In genomic region chr22:23137905-23138520, GRCh38 we compare ENCODE assay signal across 9 cellular contexts. TPM values are rescaled to one million over a fixed set of nuclear protein-coding genes. Genes with fewer than 3 reads are reported as not detected.
DNase-seq lines count a peak whose midpoint lies in the region; ATAC-seq and TF ChIP-seq lines count a peak whose summit lies in the region.
"Had no signal": no experiment of that assay in that cellular context is flagged by ENCODE, and none has a peak within 500 bp of the region (broad histone marks: within the 10 kb centered on the region; RNA-seq: fewer than 3 reads in every experiment).

No MANE protein-coding gene starts in this region.

- H3K27me3 ChIP-seq in CD4-positive, alpha-beta memory T cell (ENCODE audit: insufficient read depth, low read length) = no peaks in the 10 kb centered on the region
- H3K27me3 ChIP-seq in upper lobe of left lung = no peaks in the 10 kb centered on the region

- TF ChIP-seq EP300 in upper lobe of left lung (IDR thresholded peaks at IDR 0.05) = no peak

- H3K27me3 Mint-ChIP-seq in CD4-positive, alpha-beta memory T cell = no peaks in the 10 kb centered on the region
- no peaks in the 10 kb centered on the region for H3K27me3 Mint-ChIP-seq in effector memory CD8-positive, alpha-beta T cell

- CTCF ChIA-PET in CD4-positive, alpha-beta memory T cell (lab: Charles Lee; ENCODE audit: partially characterized antibody) = interaction anchor here (0.7 to 1.4 kb wide), 7 partner anchors 10 to 181 kb away, joined by 3 to 8 read pairs (median 5); no protein-coding TSS in a partner anchor

- no peak for TF ChIP-seq POLR2A in upper lobe of left lung (IDR thresholded peaks at IDR 0.05)

- POLR2A ChIA-PET in CD4-positive, alpha-beta memory T cell (lab: Charles Lee; ENCODE audit: partially characterized antibody) = interaction anchor here (0.6 to 2.0 kb wide), 7 partner anchors 8 to 67 kb away, joined by 4 to 12 read pairs (median 9); partner anchors contain the start of genes BCR and GNAZ

- WGBS in upper lobe of left lung, 2 donors = 40 to 58% methylated on average over 4 of the region's 4 CpGs

- H3K9me3 Mint-ChIP-seq in CD4-positive, alpha-beta memory T cell = peaks cover 0 to 1% (median 0%) of the 10 kb centered on the region in 8 donors
- H3K9me3 Mint-ChIP-seq in effector memory CD8-positive, alpha-beta T cell = no peaks in the 10 kb centered on the region

- peak; percentile 70 to 81 (median 75) for DNase-seq in CD4-positive, alpha-beta memory T cell
- peak; percentile 92 for DNase-seq in SKM-1 treated with dmso at 0.1 percent for 144 hours (lab: John Stamatoyannopoulos, UW; ENCODE audit: unreplicated experiment)
- DNase-seq in effector memory CD8-positive, alpha-beta T cell = peak; percentile 71 to 74 (median 73)
- DNase-seq in upper lobe of left lung = peak in 1 of 2 donors; percentile 51
- DNase-seq in retina = no peak
- no peak for DNase-seq in cortex of kidney (lab: John Stamatoyannopoulos, UW)
- DNase-seq in DMS79 (lab: John Stamatoyannopoulos, UW) = no peak

- TF ChIP-seq CTCF in upper lobe of left lung (IDR thresholded peaks at IDR 0.05) = no peak

- no peak overlapping the region for H3K4me3 ChIP-seq in CD4-positive, alpha-beta memory T cell (ENCODE audit: low read length in 2 of 2)
- H3K4me3 ChIP-seq in upper lobe of left lung = no peak overlapping the region

- H3K4me1 Mint-ChIP-seq in CD4-positive, alpha-beta memory T cell = peaks cover 25 to 70% (median 48%) of the 10 kb centered on the region in 4 donors
- H3K4me1 Mint-ChIP-seq in effector memory CD8-positive, alpha-beta T cell (ENCODE audit: low read depth in 2 of 2) = peaks cover 35 to 51% of the 10 kb centered on the region in 2 donors

- no peaks in the 10 kb centered on the region for H3K36me3 Mint-ChIP-seq in CD4-positive, alpha-beta memory T cell
- peaks cover 34% of the 10 kb centered on the region for H3K36me3 Mint-ChIP-seq in effector memory CD8-positive, alpha-beta T cell (ENCODE audit: insufficient read depth)

- peak overlapping the region; percentile 61 for H3K27ac ChIP-seq in CD4-positive, alpha-beta memory T cell (ENCODE audit: low read depth, low read length)
- H3K27ac ChIP-seq in upper lobe of left lung = peak overlapping the region; percentile 21 to 66 (median 49)
- H3K27ac ChIP-seq: parathyroid adenoma had no signal

- intact Hi-C loops in CD4-positive, alpha-beta memory T cell (cut with micrococcal nuclease) = loop anchor here (5.0 kb wide), 1 partner anchor 71 kb away; no protein-coding TSS in a partner anchor

- H3K27ac Mint-ChIP-seq in CD4-positive, alpha-beta memory T cell = peak overlapping the region; percentile 93 to 99 (median 96)
- peak overlapping the region; percentile 95 to 98 for H3K27ac Mint-ChIP-seq in effector memory CD8-positive, alpha-beta T cell

- H3K4me1 ChIP-seq in CD4-positive, alpha-beta memory T cell (ENCODE audit: insufficient read depth, low read length) = peaks cover 61% of the 10 kb centered on the region
- H3K4me1 ChIP-seq in upper lobe of left lung = peaks cover 16 to 25% (median 21%) of the 10 kb centered on the region in 4 donors
- H3K4me1 ChIP-seq: parathyroid adenoma had no signal

- H3K4me3 Mint-ChIP-seq in CD4-positive, alpha-beta memory T cell = peak overlapping the region; percentile 56 to 89 (median 68)
- peak overlapping the region; percentile 68 to 87 for H3K4me3 Mint-ChIP-seq in effector memory CD8-positive, alpha-beta T cell

- H3K36me3 ChIP-seq in CD4-positive, alpha-beta memory T cell (ENCODE audit: insufficient read depth, low read length) = no peaks in the 10 kb centered on the region
- no peaks in the 10 kb centered on the region for H3K36me3 ChIP-seq in upper lobe of left lung

- H3K9me3 ChIP-seq in CD4-positive, alpha-beta memory T cell (ENCODE audit: control insufficient read depth in 1 of 2, low read length in 2 of 2) = no peaks in the 10 kb centered on the region
- H3K9me3 ChIP-seq in upper lobe of left lung = no peaks in the 10 kb centered on the region

- ATAC-seq in GM21381 (IDR thresholded peaks at IDR 0.05; ENCODE audit: unreplicated experiment) = peak; percentile 40
- ATAC-seq in effector memory CD8-positive, alpha-beta T cell (replicated peaks) = peak; percentile 72
- no peak for ATAC-seq in upper lobe of left lung (ENCODE audit: low FRiP score in 2 of 2)

RNA-seq across cellular contexts. Expression of gene RSPH14, which starts 3.8 kb away (rescaled TPM):
- total RNA-seq in CD4-positive, alpha-beta memory T cell = not detected
- polyA plus RNA-seq in CD4-positive, alpha-beta memory T cell = not detected
- 1 to 10 TPM in 5 of 6 donors, not detected in 1; 1.1 to 5.2 (median 2.7) TPM for total RNA-seq in upper lobe of left lung

RNA-seq across cellular contexts. Expression of gene RAB36, which starts 7.3 kb away (rescaled TPM):
- total RNA-seq in CD4-positive, alpha-beta memory T cell = under 1 TPM; 0.33 to 0.64 TPM
- polyA plus RNA-seq in CD4-positive, alpha-beta memory T cell = 1 to 10 TPM in 1 of 2 donors, under 1 TPM in 1; 0.61 to 1.1 TPM
- 10 to 100 TPM in 1 of 6 donors, 1 to 10 TPM in 5; 2.6 to 17.5 (median 8.4) TPM for total RNA-seq in upper lobe of left lung

RNA-seq across cellular contexts. Expression of gene BCR, which starts 42.3 kb away (rescaled TPM):
- 10 to 100 TPM; 75.3 to 75.6 TPM for total RNA-seq in CD4-positive, alpha-beta memory T cell
- 10 to 100 TPM in 1 of 2 donors, 1 to 10 TPM in 1; 3.3 to 27.0 TPM for polyA plus RNA-seq in CD4-positive, alpha-beta memory T cell
- 100 to 1,000 TPM in 1 of 6 donors, 10 to 100 TPM in 5; 47.1 to 105 (median 68.6) TPM for total RNA-seq in upper lobe of left lung

Comparison
In these comparisons a context has a peak if more than half of its experiments do, and no peak if none do; other contexts are left out.
1. DNase-seq: peak in CD4-positive, alpha-beta memory T cell (5 of 5), SKM-1 treated with dmso at 0.1 percent for 144 hours (single experiment) and effector memory CD8-positive, alpha-beta T cell (3 of 3); none in retina (single experiment), cortex of kidney (single experiment) and DMS79 (single experiment).
2. ATAC-seq: peak in GM21381 (single experiment) and effector memory CD8-positive, alpha-beta T cell (single experiment); none in upper lobe of left lung (0 of 2).